ENCODE assay signal across 8 cellular contexts in genomic region chr6:150641398-150642139, GRCh38. TPM values are rescaled to one million over a fixed set of nuclear protein-coding genes. Genes with fewer than 3 reads are reported as not detected.
DNase-seq lines count a peak whose midpoint lies in the region; ATAC-seq lines count a peak whose summit lies in the region.

No MANE protein-coding gene starts in this region.

- H3K4me2 ChIP-seq in BLaER1 treated with 17β-estradiol and CSF1 and Interleukin-3, amounts not matched to agents 10 nM and 100 nM: peak overlapping the region; percentile 26 to 63 (median 45); a peak in 19 of 22 replicates

- H3K9me3 ChIP-seq in BLaER1 treated with 17β-estradiol and CSF1 and Interleukin-3, amounts not matched to agents 10 nM and 100 nM (replicated peaks in 1 of 11): no peaks in the 10 kb centered on the region

- H3K9ac ChIP-seq in BLaER1 treated with 17β-estradiol and CSF1 and Interleukin-3, amounts not matched to agents 10 nM and 100 nM: no peak overlapping the region

- H4K20me1 ChIP-seq in BLaER1 treated with 17β-estradiol and CSF1 and Interleukin-3, amounts not matched to agents 10 nM and 100 nM: no peaks in the 10 kb centered on the region

- H3K27me3 ChIP-seq in BLaER1 treated with 17β-estradiol and CSF1 and Interleukin-3, amounts not matched to agents 10 nM and 100 nM: peaks cover 0 to 2% (median 0%) of the 10 kb centered on the region in 11 experiments; a peak in 1 of 22 replicates

- H3K4me3 ChIP-seq in BLaER1 treated with 17β-estradiol and CSF1 and Interleukin-3, amounts not matched to agents 10 nM and 100 nM: no peak overlapping the region

- DNase-seq in SK-MEL-5 (ENCODE audit: low read depth, low spot score): peak; percentile 50
- peak; percentile 27 for DNase-seq in inferior parietal cortex (ENCODE audit: extremely low spot score)
- DNase-seq in dedifferentiated amniotic fluid mesenchymal stem cell (ENCODE audit: extremely low spot score): no peak
- DNase-seq in GM19240 (ENCODE audit: insufficient read length, low spot score): no peak
- DNase-seq in SKM-1 treated with dmso at 0.1 percent for 144 hours (lab: John Stamatoyannopoulos, UW; ENCODE audit: unreplicated experiment): no peak
- DNase-seq in NCI-H2107 (lab: John Stamatoyannopoulos, UW): no peak

- peak; percentile 72 for ATAC-seq in GM21529 (IDR thresholded peaks at IDR 0.05; ENCODE audit: unreplicated experiment)

- no peaks in the 10 kb centered on the region for H3K36me3 ChIP-seq in BLaER1 treated with 17β-estradiol and CSF1 and Interleukin-3, amounts not matched to agents 10 nM and 100 nM

- no peak overlapping the region for H3K27ac ChIP-seq in BLaER1 treated with 17β-estradiol and CSF1 and Interleukin-3, amounts not matched to agents 10 nM and 100 nM

- in situ Hi-C loops in SK-MEL-5 (cut with HindIII; ENCODE audit: low pct_unique_long_range_greater_than_20kb, low sequenced_read_pairs): no loop called here

- H3K4me1 ChIP-seq in BLaER1 treated with 17β-estradiol and CSF1 and Interleukin-3, amounts not matched to agents 10 nM and 100 nM: peaks cover 9 to 20% (median 17%) of the 10 kb centered on the region in 10 experiments; a peak in 18 of 20 replicates

RNA-seq across cellular contexts. Expression of gene PLEKHG1, which starts 41.9 kb away (rescaled TPM):
- total RNA-seq in SK-MEL-5 (2014; rRNA removed; shearing (Covaris generic)): 3.5 and 5.5 TPM in 2 replicates
- 15.2 and 17.8 TPM in 2 replicates for polyA plus RNA-seq in SK-MEL-5 (2015; cell fraction: cytosol; rRNA removed)
- polyA plus RNA-seq in SK-MEL-5 (2015; cell fraction: nucleus; rRNA removed): 13.4 and 17.8 TPM in 2 replicates

Comparison
In these comparisons a context has a peak if more than half of its experiments do, and no peak if none do; other contexts are left out.
1. DNase-seq: peak in SK-MEL-5 (single experiment) and inferior parietal cortex (single experiment); none in dedifferentiated amniotic fluid mesenchymal stem cell (single experiment), GM19240 (single experiment), SKM-1 treated with dmso at 0.1 percent for 144 hours (single experiment) and NCI-H2107 (single experiment).